16 cellular contexts compared by ENCODE assay signal in the genomic region with DNA sequence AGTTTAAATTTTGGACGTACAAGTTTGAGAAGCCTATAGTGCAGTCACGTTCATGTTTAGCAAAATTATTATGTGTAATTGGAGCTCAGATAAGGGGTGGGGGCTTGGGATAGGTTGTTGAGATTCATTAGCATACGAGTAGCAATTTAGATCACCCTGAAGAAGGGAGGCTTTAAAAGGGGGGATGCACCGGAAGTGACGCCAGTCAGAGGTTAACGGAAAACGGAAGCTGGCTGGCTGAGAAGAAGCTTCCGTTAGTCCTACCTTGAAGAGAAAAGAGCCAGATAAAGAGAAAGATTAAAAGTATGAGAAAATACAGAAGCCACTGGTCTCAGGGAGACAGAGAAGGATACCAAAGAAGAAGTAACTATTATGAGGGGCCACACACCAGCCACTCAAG. TPM values are rescaled to one million over a fixed set of nuclear protein-coding genes. Genes with fewer than 3 reads are reported as not detected.
A peak's percentile ranks its signal among the peaks of the same experiment; 100 is the strongest.
DNase-seq lines count a peak whose midpoint lies in the region; ATAC-seq and TF ChIP-seq lines count a peak whose summit lies in the region.
"Had no signal": no experiment of that assay in that cellular context is flagged by ENCODE, and none has a peak within 500 bp of the region (broad histone marks: within the 10 kb centered on the region; RNA-seq: fewer than 3 reads in every experiment).

No MANE protein-coding gene starts in this region.

- no peak for DNase-seq in CD8-positive, alpha-beta T cell
- DNase-seq in GM23248 = no peak
- no peak for DNase-seq in PC-9
- no peak for DNase-seq in natural killer cell
- DNase-seq in NOMO-1 treated with DMSO at 0.1 percent for 48 hours (lab: John Stamatoyannopoulos, UW; ENCODE audit: unreplicated experiment) = no peak
- no peak for DNase-seq in GDM1 (lab: John Stamatoyannopoulos, UW)
- DNase-seq in NCI-H82 (lab: John Stamatoyannopoulos, UW) = no peak
- DNase-seq: activated CD8-positive, alpha-beta memory T cell treated with anti-CD3 and anti-CD28 coated beads, Interleukin-2, amount 10 ng/mL, durations not matched to agents 7 days and 5 days; heart right ventricle; NCI-H526 treated with DMSO at 0.1 percent for 48 hours; stimulated activated CD4-positive, alpha-beta T cell treated with anti-CD3 and anti-CD28 coated beads, Interleukin-2, amount 100 ng/mL, for 48 hours had no signal

- no peak for TF ChIP-seq CTCF in CD8-positive, alpha-beta T cell (IDR thresholded peaks at IDR 0.05)
- TF ChIP-seq CTCF in PC-9 (conservative IDR thresholded peaks at IDR 0.05) (no peak), natural killer cell (IDR thresholded peaks at IDR 0.05) (no peak)

- H3K4me2 ChIP-seq in GM23248 (ENCODE audit: unreplicated experiment) = no peak overlapping the region
- peak overlapping the region; percentile 88; the same call in 1 of the 2 replicates for H3K4me2 ChIP-seq in PC-9

- peaks cover 5% of the 10 kb centered on the region for H3K36me3 Mint-ChIP-seq in CD8-positive, alpha-beta T cell
- H3K36me3 Mint-ChIP-seq in natural killer cell = no peaks in the 10 kb centered on the region

- H3K4me3 ChIP-seq in CD8-positive, alpha-beta T cell (ENCODE audit: low read depth, low read length) = no peak overlapping the region
- H3K4me3 ChIP-seq in GM23248 (no peak overlapping the region), PC-9 (no peak overlapping the region; the same call in 1 of the 2 replicates)

- POLR2A ChIA-PET in CD8-positive, alpha-beta T cell (lab: Charles Lee) = no interaction called here
- POLR2A ChIA-PET in PC-9 (lab: Charles Lee; ENCODE audit: unreplicated experiment) = no interaction called here

- H3K27me3 ChIP-seq in CD8-positive, alpha-beta T cell (ENCODE audit: insufficient read depth, low read length) = no peaks in the 10 kb centered on the region
- H3K27me3 ChIP-seq in GM23248 (replicated peaks; ENCODE audit: insufficient read depth) (no peaks in the 10 kb centered on the region), PC-9 (ENCODE audit: insufficient read depth, low read depth) (no peaks in the 10 kb centered on the region)

- in situ Hi-C loops in GM23248 (cut with MboI) = no loop called here

- CTCF ChIA-PET in CD8-positive, alpha-beta T cell (lab: Charles Lee) = no interaction called here
- CTCF ChIA-PET in PC-9 (lab: Charles Lee) = no interaction called here

- no peak overlapping the region for H3K27ac ChIP-seq in CD8-positive, alpha-beta T cell (ENCODE audit: low read depth, low read length)
- no peak overlapping the region for H3K27ac ChIP-seq in GM23248
- H3K27ac ChIP-seq in PC-9 = no peak overlapping the region

- no peaks in the 10 kb centered on the region for H3K79me2 ChIP-seq in GM23248 (ENCODE audit: insufficient read depth)
- H3K79me2 ChIP-seq in PC-9 (ENCODE audit: low read depth) = 0 out of 2 replicates have a peak, but pooled peaks cover 5% of the 10 kb centered on the region

- H4K20me1 ChIP-seq in GM23248 (ENCODE audit: insufficient read depth) = no peaks in the 10 kb centered on the region
- H4K20me1 ChIP-seq in PC-9 (ENCODE audit: insufficient read depth) = no peaks in the 10 kb centered on the region

- intact Hi-C loops in CD8-positive, alpha-beta T cell (cut with DNase I, micrococcal nuclease) = loop anchor here (5.0 to 10.0 kb wide), 5 partner anchors 51 to 1443 kb away; partner anchors contain the start of genes ACSL4 (in 2 of the 2), ATG4A (in 2 of the 2), PSMD10 (in 2 of the 2) and AMMECR1 (in 1 of the 2)
- intact Hi-C loops in PC-9 (cut with micrococcal nuclease; ENCODE audit: unreplicated experiment) (loop anchor here (10.0 kb wide), 1 partner anchor 309 kb away; no protein-coding TSS in a partner anchor), natural killer cell (cut with micrococcal nuclease) (loop anchor here (10.0 kb wide), 1 partner anchor 469 kb away; the partner anchor contains the start of gene TMEM164)

- H3K9me2 ChIP-seq in GM23248 (ENCODE audit: insufficient read depth) (no peaks in the 10 kb centered on the region), PC-9 (ENCODE audit: insufficient read depth) (no peaks in the 10 kb centered on the region; the same call in 1 of the 2 replicates)

- no peak for ATAC-seq in CD8-positive, alpha-beta T cell
- ATAC-seq in natural killer cell = no peak
- ATAC-seq: heart right ventricle, Right ventricle myocardium inferior had no signal

- peak overlapping the region; percentile 18 for H3K27ac Mint-ChIP-seq in CD8-positive, alpha-beta T cell
- peak overlapping the region; percentile 95 to 98 for H3K27ac Mint-ChIP-seq in natural killer cell

- no peaks in the 10 kb centered on the region for H3K36me3 ChIP-seq in CD8-positive, alpha-beta T cell (ENCODE audit: insufficient read depth, low read length)
- H3K36me3 ChIP-seq in GM23248 (ENCODE audit: low read depth) = no peaks in the 10 kb centered on the region
- no peaks in the 10 kb centered on the region for H3K36me3 ChIP-seq in PC-9 (ENCODE audit: low read depth)
- H3K36me3 ChIP-seq: heart right ventricle had no signal

- no TSS peak for BruUV-seq in PC-9 (replicated peaks; lab: Mats Ljungman, UMichigan)

- peaks cover 17% of the 10 kb centered on the region for H3K4me1 Mint-ChIP-seq in CD8-positive, alpha-beta T cell (ENCODE audit: low read depth)
- H3K4me1 Mint-ChIP-seq in natural killer cell = peaks cover 34 to 35% of the 10 kb centered on the region in 2 donors

- no peaks in the 10 kb centered on the region for H3K4me1 ChIP-seq in CD8-positive, alpha-beta T cell (ENCODE audit: insufficient read depth, low read length)
- H3K4me1 ChIP-seq in GM23248 (ENCODE audit: insufficient read depth) (0 out of 2 replicates have a peak, but pooled peaks cover 5% of the 10 kb centered on the region), PC-9 (replicated peaks; ENCODE audit: insufficient read depth) (peaks cover 14% of the 10 kb centered on the region)

- 92 to 93% methylated on average over 8 of the region's 8 CpGs for WGBS in GM23248 (ENCODE audit: low coverage in 1 of 2, low lambda C conversion rate in 2 of 2, missing lambda C conversion rate in 2 of 2), 2 experiments

- no peak overlapping the region for H3K9ac ChIP-seq in GM23248

- peak overlapping the region; percentile 58 for H3K4me3 Mint-ChIP-seq in CD8-positive, alpha-beta T cell
- H3K4me3 Mint-ChIP-seq in natural killer cell = peak overlapping the region; percentile 50

- peaks cover 5% of the 10 kb centered on the region; the same call in 1 of the 2 replicates for H3F3A ChIP-seq in GM23248 (ENCODE audit: insufficient read depth)
- H3F3A ChIP-seq in PC-9 (ENCODE audit: insufficient read depth, low read depth) = peaks cover 13% of the 10 kb centered on the region; the same call in 1 of the 2 replicates

- H3K9me3 Mint-ChIP-seq in CD8-positive, alpha-beta T cell = no peaks in the 10 kb centered on the region
- peaks cover 2% of the 10 kb centered on the region in 2 donors for H3K9me3 Mint-ChIP-seq in natural killer cell

- peak overlapping the region; percentile 98; the same call in 1 of the 2 replicates for H2AFZ ChIP-seq in GM23248
- no peak overlapping the region for H2AFZ ChIP-seq in PC-9

- peaks cover 13% of the 10 kb centered on the region for H3K27me3 Mint-ChIP-seq in CD8-positive, alpha-beta T cell (ENCODE audit: low read depth)
- no peaks in the 10 kb centered on the region for H3K27me3 Mint-ChIP-seq in natural killer cell (ENCODE audit: low read depth in 2 of 2)

- H3K9me3 ChIP-seq in CD8-positive, alpha-beta T cell (ENCODE audit: low read length) = no peaks in the 10 kb centered on the region
- H3K9me3 ChIP-seq in GM23248 (ENCODE audit: low read depth) (no peaks in the 10 kb centered on the region), PC-9 (ENCODE audit: insufficient read depth, low read depth) (no peaks in the 10 kb centered on the region)

RNA-seq across cellular contexts. Expression of gene NXT2, which starts 1.1 kb away (rescaled TPM):
- 1 to 10 TPM; 4.5 to 4.6 TPM for total RNA-seq in CD8-positive, alpha-beta T cell
- 9.5 and 11.5 TPM in 2 replicates for total RNA-seq in GM23248 (2014; rRNA removed; shearing (Covaris generic))
- 5.9 and 6.9 TPM in 2 replicates for polyA plus RNA-seq in GM23248 (2016; fragmentation: Nextera tagmentation; extraction: Ambion mirVana)
- total RNA-seq in PC-9 (2021) (12.1 and 20.0 TPM in 2 replicates), natural killer cell (10 to 100 TPM; 12.0 to 21.6 (median 12.5) TPM)

RNA-seq across cellular contexts. Expression of gene GUCY2F, which starts 53.7 kb away (rescaled TPM):
- not detected for total RNA-seq in CD8-positive, alpha-beta T cell
- not detected in 2 replicates for total RNA-seq in GM23248 (2014; rRNA removed; shearing (Covaris generic))
- polyA plus RNA-seq in GM23248 (2016; fragmentation: Nextera tagmentation; extraction: Ambion mirVana) = not detected in 2 replicates
- total RNA-seq in PC-9 (2021) = not detected in 2 replicates
- total RNA-seq in natural killer cell = not detected
- total RNA-seq: activated CD8-positive, alpha-beta memory T cell treated with anti-CD3 and anti-CD28 coated beads, Interleukin-2, amount 10 ng/mL, durations not matched to agents 7 days and 5 days; CD4-positive, alpha-beta memory T cell; epithelial cell of proximal tubule; heart right ventricle; right cardiac atrium; Right ventricle myocardium inferior had no signal
- polyA plus RNA-seq: adipose tissue; CD4-positive, alpha-beta memory T cell; heart right ventricle; right cardiac atrium had no signal
